11 cellular contexts compared by ENCODE assay signal in genomic region chr1:154730986-154731489, GRCh38.
A peak's percentile ranks its signal among the peaks of the same experiment; 100 is the strongest.
DNase-seq lines count a peak whose midpoint lies in the region; ATAC-seq and TF ChIP-seq lines count a peak whose summit lies in the region.
"Had no signal": no experiment of that assay in that cellular context is flagged by ENCODE, and none has a peak within 500 bp of the region (broad histone marks: within the 10 kb centered on the region; RNA-seq: fewer than 3 reads in every experiment).

No MANE protein-coding gene starts in this region.

- TF ChIP-seq CTCF in choroid plexus epithelial cell (conservative IDR thresholded peaks at IDR 0.05; ENCODE audit: low read depth, low read length): no peak
- TF ChIP-seq CTCF in prostate gland (IDR thresholded peaks at IDR 0.05): no peak

- no peak overlapping the region for H3K27ac ChIP-seq in prostate gland
- H3K27ac ChIP-seq: epithelial cell of prostate, SJCRH30 had no signal

- no peaks in the 10 kb centered on the region for H3K9me3 Mint-ChIP-seq in activated T-cell treated with anti-CD3 and anti-CD28 coated beads, Interleukin-2, amount 50 U/mL, for 24 hours
- H3K9me3 Mint-ChIP-seq in activated T-cell treated with anti-CD3 and anti-CD28 coated beads, Interleukin-2, amount 50 U/mL, for 72 hours: no peaks in the 10 kb centered on the region

- no peak overlapping the region for H3K4me3 Mint-ChIP-seq in activated T-cell treated with anti-CD3 and anti-CD28 coated beads, Interleukin-2, amount 50 U/mL, for 24 hours
- H3K4me3 Mint-ChIP-seq in activated T-cell treated with anti-CD3 and anti-CD28 coated beads, Interleukin-2, amount 50 U/mL, for 72 hours: no peak overlapping the region

- H3K36me3 Mint-ChIP-seq in activated T-cell treated with anti-CD3 and anti-CD28 coated beads, Interleukin-2, amount 50 U/mL, for 24 hours (ENCODE audit: low read depth): no peaks in the 10 kb centered on the region
- H3K36me3 Mint-ChIP-seq in activated T-cell treated with anti-CD3 and anti-CD28 coated beads, Interleukin-2, amount 50 U/mL, for 72 hours (ENCODE audit: insufficient read depth in 2 of 2): no peaks in the 10 kb centered on the region

- DNase-seq in activated T-cell treated with anti-CD3 and anti-CD28 coated beads, Interleukin-2, amount 50 U/mL, for 24 hours: no peak
- no peak for DNase-seq in activated T-cell treated with anti-CD3 and anti-CD28 coated beads, Interleukin-2, amount 50 U/mL, for 72 hours
- DNase-seq in choroid plexus epithelial cell (ENCODE audit: low read depth) (peak; percentile 84), mesenteric fat pad (ENCODE audit: low spot score) (peak; percentile 59), prostate gland (ENCODE audit: low spot score) (no peak)
- DNase-seq: BE2C, SJCRH30 had no signal

- H3K4me1 ChIP-seq in prostate gland (replicated peaks): no peaks in the 10 kb centered on the region

- H3K27ac Mint-ChIP-seq in activated T-cell treated with anti-CD3 and anti-CD28 coated beads, Interleukin-2, amount 50 U/mL, for 24 hours: peak overlapping the region; percentile 27
- H3K27ac Mint-ChIP-seq in activated T-cell treated with anti-CD3 and anti-CD28 coated beads, Interleukin-2, amount 50 U/mL, for 72 hours: no peak overlapping the region

- H3K4me3 ChIP-seq in choroid plexus epithelial cell (ENCODE audit: low read depth, low read length) (no peak overlapping the region), prostate gland (no peak overlapping the region)
- H3K4me3 ChIP-seq: SJCRH30 had no signal

- TF ChIP-seq POLR2A in prostate gland (IDR thresholded peaks at IDR 0.05): no peak

- H3K27me3 ChIP-seq in prostate gland (replicated peaks; ENCODE audit: insufficient read depth): no peaks in the 10 kb centered on the region
- H3K27me3 ChIP-seq: BE2C, SJCRH30 had no signal

- no peaks in the 10 kb centered on the region for H3K9me3 ChIP-seq in prostate gland
- H3K9me3 ChIP-seq: BE2C, SJCRH30 had no signal

- intact Hi-C loops in prostate gland (cut with DNase I): no loop called here

- no peak for ATAC-seq in activated T-cell treated with anti-CD3 and anti-CD28 coated beads, Interleukin-2, amount 50 U/mL, for 72 hours (replicated peaks in 1 of 2)
- ATAC-seq in GM21515 (IDR thresholded peaks at IDR 0.05; ENCODE audit: unreplicated experiment): no peak
- ATAC-seq in GM18870 (IDR thresholded peaks at IDR 0.05; ENCODE audit: unreplicated experiment): no peak
- no peak for ATAC-seq in GM18909 (IDR thresholded peaks at IDR 0.05; ENCODE audit: poor library complexity, unreplicated experiment)

- H3K36me3 ChIP-seq in prostate gland: no peaks in the 10 kb centered on the region
- H3K36me3 ChIP-seq: BE2C had no signal

- H3K4me1 Mint-ChIP-seq in activated T-cell treated with anti-CD3 and anti-CD28 coated beads, Interleukin-2, amount 50 U/mL, for 24 hours (ENCODE audit: low read depth): peaks cover 47% of the 10 kb centered on the region
- H3K4me1 Mint-ChIP-seq in activated T-cell treated with anti-CD3 and anti-CD28 coated beads, Interleukin-2, amount 50 U/mL, for 72 hours (ENCODE audit: low read depth): peaks cover 64% of the 10 kb centered on the region

- WGBS in prostate gland: 36% methylated on average over 10 of the region's 10 CpGs

- H3K27me3 Mint-ChIP-seq in activated T-cell treated with anti-CD3 and anti-CD28 coated beads, Interleukin-2, amount 50 U/mL, for 24 hours: peaks cover 4% of the 10 kb centered on the region
- H3K27me3 Mint-ChIP-seq in activated T-cell treated with anti-CD3 and anti-CD28 coated beads, Interleukin-2, amount 50 U/mL, for 72 hours (ENCODE audit: low read depth): peaks cover 9% of the 10 kb centered on the region

Comparison
In these comparisons a context has a peak if more than half of its experiments do, and no peak if none do; other contexts are left out.
1. DNase-seq: peak in choroid plexus epithelial cell (single experiment) and mesenteric fat pad (single experiment); none in activated T-cell treated with anti-CD3 and anti-CD28 coated beads, Interleukin-2, amount 50 U/mL, for 24 hours (single experiment), activated T-cell treated with anti-CD3 and anti-CD28 coated beads, Interleukin-2, amount 50 U/mL, for 72 hours (0 of 2) and prostate gland (single experiment).